Comparison of ENCODE assay signal across 9 cellular contexts in the genomic region with DNA sequence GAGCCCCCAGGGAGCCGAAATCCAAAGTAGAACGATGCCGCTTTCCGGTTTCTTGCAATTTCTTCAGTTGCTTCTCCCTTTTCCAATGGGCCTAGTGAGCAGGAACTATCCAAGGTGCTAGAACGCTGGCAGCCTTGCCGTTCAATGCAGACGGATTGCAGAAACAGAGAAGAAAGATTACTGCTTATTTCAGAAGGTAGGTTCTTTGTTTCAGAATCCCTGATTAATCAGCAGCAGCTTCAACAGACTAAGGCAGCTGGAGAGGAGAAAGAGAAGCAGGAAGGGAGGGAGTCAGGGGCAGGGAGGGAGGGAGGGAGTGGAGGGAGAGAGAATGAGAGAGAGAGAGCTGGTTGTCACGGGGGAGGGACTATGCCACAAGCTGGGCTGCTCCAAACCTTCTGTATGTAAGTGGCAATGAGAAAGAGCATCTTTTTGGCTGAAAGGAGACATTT. TPM values are rescaled to one million over a fixed set of nuclear protein-coding genes. Genes with fewer than 3 reads are reported as not detected.
DNase-seq lines count a peak whose midpoint lies in the region; ATAC-seq, FAIRE-seq and TF ChIP-seq lines count a peak whose summit lies in the region.
"Had no signal": no experiment of that assay in that cellular context is flagged by ENCODE, and none has a peak within 500 bp of the region (broad histone marks: within the 10 kb centered on the region; RNA-seq: fewer than 3 reads in every experiment).

No MANE protein-coding gene starts in this region.

- no peak for TF ChIP-seq EP300 in K562 (IDR thresholded peaks at IDR 0.05; ENCODE audit: low read length)

- no peaks in the 10 kb centered on the region for H3K36me3 ChIP-seq in K562 (ENCODE audit: control insufficient read depth, insufficient read depth, low read length)

- H3K9ac ChIP-seq in K562 (ENCODE audit: insufficient read depth in 1 of 2, low read depth in 2 of 2, low read length in 2 of 2): no peak overlapping the region

- POLR2A ChIA-PET in K562 (lab: Yijun Ruan, JAX): no interaction called here

- no peaks in the 10 kb centered on the region for H3K9me3 ChIP-seq in K562 (replicated peaks; ENCODE audit: control insufficient read depth, insufficient read depth, low read depth, low read length)

- no peak overlapping the region for H3K4me2 ChIP-seq in K562 (ENCODE audit: insufficient read depth, low read length)

- H3K9me1 ChIP-seq in K562 (ENCODE audit: control insufficient read depth, insufficient read depth, low read length): no peaks in the 10 kb centered on the region

- no peak overlapping the region for H3K27ac ChIP-seq in K562 (ENCODE audit: extremely low read depth, low read depth, low read length)
- H3K27ac ChIP-seq: 22Rv1 had no signal

- in situ Hi-C loops in K562 (cut with MboI): no loop called here

- H3K79me2 ChIP-seq in K562 (ENCODE audit: control insufficient read depth, insufficient read depth, low read length): no peaks in the 10 kb centered on the region

- TF ChIP-seq POLR2A in K562 (conservative IDR thresholded peaks at IDR 0.05): no peak
- TF ChIP-seq POLR2A in GM18505 (IDR thresholded peaks at IDR 0.05; ENCODE audit: borderline replicate concordance, extremely low read depth, insufficient read depth, insufficient read length): no peak

- no peaks in the 10 kb centered on the region for H3K4me1 ChIP-seq in K562 (replicated peaks in 1 of 2; ENCODE audit: control insufficient read depth in 2 of 2, insufficient read depth in 2 of 2, low read length in 2 of 2)

- no peaks in the 10 kb centered on the region for H3K27me3 ChIP-seq in K562 (ENCODE audit: control insufficient read depth in 2 of 2, insufficient read depth in 2 of 2, low read length in 2 of 2)

- no peak for ATAC-seq in K562
- ATAC-seq in HG02798 (IDR thresholded peaks at IDR 0.05; ENCODE audit: poor library complexity, unreplicated experiment): no peak
- ATAC-seq in GM18505 (IDR thresholded peaks at IDR 0.05; ENCODE audit: unreplicated experiment): no peak
- no peak for ATAC-seq in GM19455 (IDR thresholded peaks at IDR 0.05; ENCODE audit: unreplicated experiment)

- H4K20me1 ChIP-seq in K562 (replicated peaks; ENCODE audit: control insufficient read depth, insufficient read depth, low read length): no peaks in the 10 kb centered on the region

- FAIRE-seq in K562 (lab: Jason Lieb, UNC): no peak

- H2AFZ ChIP-seq in K562 (ENCODE audit: low read depth, low read length): no peak overlapping the region

- no peak overlapping the region for H3K4me3 ChIP-seq in K562

- 0% methylated on average over 4 of the region's 8 CpGs for WGBS in K562 (ENCODE audit: insufficient coverage, low coverage, missing lambda C conversion rate)

- no TSS peak for BruUV-seq in K562 (replicated peaks; lab: Mats Ljungman, UMichigan)

- CTCF ChIA-PET in K562 (lab: Yijun Ruan, JAX; ENCODE audit: low intra/inter-chr PET ratio): no interaction called here

- TF ChIP-seq CTCF in K562 (IDR thresholded peaks at IDR 0.05 in 2 of 3, conservative IDR thresholded peaks at IDR 0.05 in 1 of 3; ENCODE audit: insufficient read depth in 2 of 3, low read depth in 1 of 3, low read length in 3 of 3): no peak

- TF ChIP-seq RAD21 in K562 (CRISPR knock-in tag; conservative IDR thresholded peaks at IDR 0.05 in 1 of 2, IDR thresholded peaks at IDR 0.05 in 1 of 2): no peak

- DNase-seq in DMS 273 (lab: John Stamatoyannopoulos, UW; ENCODE audit: unreplicated experiment) (peak; percentile 52), DMS 273 treated with DMSO at 0.1 percent for 48 hours (lab: John Stamatoyannopoulos, UW) (no peak), NCI-H2196 (lab: John Stamatoyannopoulos, UW; ENCODE audit: unreplicated experiment) (peak; percentile 62), K562 (ENCODE audit: extremely low read depth in 1 of 4, low spot score in 3 of 4) (peak in 1 of 4 experiments; percentile 24), medulla oblongata (ENCODE audit: extremely low spot score) (peak; percentile 23)

- intact Hi-C loops in K562 (cut with micrococcal nuclease): no loop called here

TF ChIP-seq in K562, 482 proteins besides CTCF, POLR2A, EP300 and RAD21:
- TF ChIP-seq, protein P1, sequence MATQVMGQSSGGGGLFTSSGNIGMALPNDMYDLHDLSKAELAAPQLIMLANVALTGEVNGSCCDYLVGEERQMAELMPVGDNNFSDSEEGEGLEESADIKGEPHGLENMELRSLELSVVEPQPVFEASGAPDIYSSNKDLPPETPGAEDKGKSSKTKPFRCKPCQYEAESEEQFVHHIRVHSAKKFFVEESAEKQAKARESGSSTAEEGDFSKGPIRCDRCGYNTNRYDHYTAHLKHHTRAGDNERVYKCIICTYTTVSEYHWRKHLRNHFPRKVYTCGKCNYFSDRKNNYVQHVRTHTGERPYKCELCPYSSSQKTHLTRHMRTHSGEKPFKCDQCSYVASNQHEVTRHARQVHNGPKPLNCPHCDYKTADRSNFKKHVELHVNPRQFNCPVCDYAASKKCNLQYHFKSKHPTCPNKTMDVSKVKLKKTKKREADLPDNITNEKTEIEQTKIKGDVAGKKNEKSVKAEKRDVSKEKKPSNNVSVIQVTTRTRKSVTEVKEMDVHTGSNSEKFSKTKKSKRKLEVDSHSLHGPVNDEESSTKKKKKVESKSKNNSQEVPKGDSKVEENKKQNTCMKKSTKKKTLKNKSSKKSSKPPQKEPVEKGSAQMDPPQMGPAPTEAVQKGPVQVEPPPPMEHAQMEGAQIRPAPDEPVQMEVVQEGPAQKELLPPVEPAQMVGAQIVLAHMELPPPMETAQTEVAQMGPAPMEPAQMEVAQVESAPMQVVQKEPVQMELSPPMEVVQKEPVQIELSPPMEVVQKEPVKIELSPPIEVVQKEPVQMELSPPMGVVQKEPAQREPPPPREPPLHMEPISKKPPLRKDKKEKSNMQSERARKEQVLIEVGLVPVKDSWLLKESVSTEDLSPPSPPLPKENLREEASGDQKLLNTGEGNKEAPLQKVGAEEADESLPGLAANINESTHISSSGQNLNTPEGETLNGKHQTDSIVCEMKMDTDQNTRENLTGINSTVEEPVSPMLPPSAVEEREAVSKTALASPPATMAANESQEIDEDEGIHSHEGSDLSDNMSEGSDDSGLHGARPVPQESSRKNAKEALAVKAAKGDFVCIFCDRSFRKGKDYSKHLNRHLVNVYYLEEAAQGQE (CRISPR knock-in tag; IDR thresholded peaks at IDR 0.05; ENCODE audit: low read depth): peak; percentile 80
- TF ChIP-seq EHMT2 (IDR thresholded peaks at IDR 0.05) (peak; percentile 69), THRAP3 (IDR thresholded peaks at IDR 0.05; ENCODE audit: borderline replicate concordance) (no peak), MIER1 (IDR thresholded peaks at IDR 0.05; ENCODE audit: low read depth) (0 out of 2 replicates have a peak, but pooled peaks have one; percentile 63)
- TF ChIP-seq, protein P2, sequence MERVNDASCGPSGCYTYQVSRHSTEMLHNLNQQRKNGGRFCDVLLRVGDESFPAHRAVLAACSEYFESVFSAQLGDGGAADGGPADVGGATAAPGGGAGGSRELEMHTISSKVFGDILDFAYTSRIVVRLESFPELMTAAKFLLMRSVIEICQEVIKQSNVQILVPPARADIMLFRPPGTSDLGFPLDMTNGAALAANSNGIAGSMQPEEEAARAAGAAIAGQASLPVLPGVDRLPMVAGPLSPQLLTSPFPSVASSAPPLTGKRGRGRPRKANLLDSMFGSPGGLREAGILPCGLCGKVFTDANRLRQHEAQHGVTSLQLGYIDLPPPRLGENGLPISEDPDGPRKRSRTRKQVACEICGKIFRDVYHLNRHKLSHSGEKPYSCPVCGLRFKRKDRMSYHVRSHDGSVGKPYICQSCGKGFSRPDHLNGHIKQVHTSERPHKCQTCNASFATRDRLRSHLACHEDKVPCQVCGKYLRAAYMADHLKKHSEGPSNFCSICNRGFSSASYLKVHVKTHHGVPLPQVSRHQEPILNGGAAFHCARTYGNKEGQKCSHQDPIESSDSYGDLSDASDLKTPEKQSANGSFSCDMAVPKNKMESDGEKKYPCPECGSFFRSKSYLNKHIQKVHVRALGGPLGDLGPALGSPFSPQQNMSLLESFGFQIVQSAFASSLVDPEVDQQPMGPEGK (CRISPR knock-in tag; IDR thresholded peaks at IDR 0.05; ENCODE audit: borderline replicate concordance): no peak

RNA-seq across cellular contexts. Expression of a gene that starts 0.6 kb away (rescaled TPM):
- total RNA-seq in K562 (2011; cell fraction: chromatin; rRNA removed; ENCODE audit: low replicate concordance): 0.07 and 0.16 TPM in 2 replicates
- total RNA-seq in K562 (2011; cell fraction: nucleolus; rRNA removed): not detected in 2 replicates
- total RNA-seq in K562 (2011; cell fraction: nucleoplasm; rRNA removed): 0.07 and 0.08 TPM in 2 replicates
- 0.04 TPM in 1 of 2 replicates, not detected in the other for total RNA-seq in K562 (2014; rRNA removed)
- total RNA-seq in K562 (2014; rRNA removed; fragmentation: Illumina TruSeq; extraction: Trizol): 0.04 and 0.10 TPM in 2 replicates
- total RNA-seq in K562 (2015; rRNA removed; fragmentation: Illumina TruSeq; extraction: Trizol): 0.04 TPM in 2 replicates
- total RNA-seq in K562 (2021): 0.04 TPM in 2 replicates
- 0.01 and 0.03 TPM in 2 replicates for polyA plus RNA-seq in K562 (2011; rRNA removed)
- 0.01 TPM in 1 of 2 replicates, not detected in the other for polyA plus RNA-seq in K562 (2011; cell fraction: cytosol; rRNA removed)
- polyA plus RNA-seq in K562 (2011; cell fraction: nucleus; rRNA removed): 0.08 and 0.17 TPM in 2 replicates
- 0.03 TPM in 2 replicates for polyA plus RNA-seq in K562 (2012)
- polyA plus RNA-seq in K562 (2014; fragmentation: Illumina TruSeq; extraction: Trizol): 0.04 TPM in 1 of 2 replicates, not detected in the other
- not detected for polyA plus RNA-seq in K562 (2014; fragmentation: Nextera tagmentation; extraction: Ambion mirVana)
- polyA plus RNA-seq in K562 (2014; rRNA removed): 0.03 and 0.08 TPM in 2 replicates
- polyA minus RNA-seq in K562 (2011; rRNA and poly(A)+ RNA removed): 0.11 TPM in 1 of 2 replicates, not detected in the other
- polyA minus RNA-seq in K562 (2011; cell fraction: cytosol; rRNA and poly(A)+ RNA removed): not detected in 2 replicates
- polyA minus RNA-seq in K562 (2011; cell fraction: nucleus; rRNA and poly(A)+ RNA removed): under 0.01 TPM in 1 of 2 replicates, not detected in the other
